In genomic region chr16:58511933-58512815, GRCh38 we compare ENCODE assay signal across 1 cellular context.
TF ChIP-seq lines count a peak whose summit lies in the region.

No MANE protein-coding gene starts in this region.

TF ChIP-seq in HEK293, 187 proteins besides CTCF, POLR2A, EP300 and RAD21 (continued from another document):
- TF ChIP-seq BCL6B (tag by site-specific recombination; IDR thresholded peaks at IDR 0.05) = no peak
- no peak for TF ChIP-seq HOXD13 (CRISPR knock-in tag; IDR thresholded peaks at IDR 0.05; ENCODE audit: borderline replicate concordance)
- TF ChIP-seq ZBTB6 (tag by site-specific recombination; IDR thresholded peaks at IDR 0.05) = no peak
- TF ChIP-seq REPIN1 (tag by site-specific recombination; IDR thresholded peaks at IDR 0.05; ENCODE audit: low read depth) = no peak
- peak; percentile 87 for TF ChIP-seq SCRT2 (tag by site-specific recombination; IDR thresholded peaks at IDR 0.05)
- peak; percentile 39; the same call in 1 of the 2 replicates for TF ChIP-seq ZBTB8A (tag by site-specific recombination; IDR thresholded peaks at IDR 0.05)
- no peak for TF ChIP-seq ZNF121 (tag by site-specific recombination; IDR thresholded peaks at IDR 0.05)
- no peak for TF ChIP-seq PRDM1 (tag by site-specific recombination; IDR thresholded peaks at IDR 0.05)
- TF ChIP-seq ZNF133 (tag by site-specific recombination; IDR thresholded peaks at IDR 0.05) = no peak
- TF ChIP-seq ZNF768 (tag by site-specific recombination; IDR thresholded peaks at IDR 0.05) = no peak
- no peak for TF ChIP-seq ZSCAN4 (tag by site-specific recombination; IDR thresholded peaks at IDR 0.05)
- no peak for TF ChIP-seq ZNF830 (tag by site-specific recombination; IDR thresholded peaks at IDR 0.05; ENCODE audit: low read depth)
- TF ChIP-seq ZNF280D (tag by site-specific recombination; IDR thresholded peaks at IDR 0.05) = no peak
- no peak for TF ChIP-seq ZNF473 (tag by site-specific recombination; IDR thresholded peaks at IDR 0.05)
- TF ChIP-seq ZNF335 (tag by site-specific recombination; conservative IDR thresholded peaks at IDR 0.05) = peak; percentile 19; the same call in 1 of the 2 replicates
- TF ChIP-seq ZBTB1 (tag by site-specific recombination; IDR thresholded peaks at IDR 0.05) = no peak
- TF ChIP-seq ZNF311 (tag by site-specific recombination; IDR thresholded peaks at IDR 0.05; ENCODE audit: borderline replicate concordance) = no peak
- no peak for TF ChIP-seq ZNF157 (tag by site-specific recombination; IDR thresholded peaks at IDR 0.05)
- TF ChIP-seq SALL2 (tag by site-specific recombination; IDR thresholded peaks at IDR 0.05; ENCODE audit: borderline replicate concordance) = no peak
- no peak for TF ChIP-seq ZNF843 (tag by site-specific recombination; IDR thresholded peaks at IDR 0.05)
- TF ChIP-seq ZNF2 (tag by site-specific recombination; IDR thresholded peaks at IDR 0.05) = peak; percentile 78; the same call in 1 of the 2 replicates
- TF ChIP-seq ZNF214 (tag by site-specific recombination; IDR thresholded peaks at IDR 0.05; ENCODE audit: borderline replicate concordance) = no peak
- TF ChIP-seq ZNF792 (tag by site-specific recombination; IDR thresholded peaks at IDR 0.05) = no peak
- TF ChIP-seq TRIM28 (IDR thresholded peaks at IDR 0.05; ENCODE audit: borderline replicate concordance, low read length) = no peak
- no peak for TF ChIP-seq ZNF341 (tag by site-specific recombination; IDR thresholded peaks at IDR 0.05; ENCODE audit: low read depth)
- TF ChIP-seq ZNF670 (tag by site-specific recombination; IDR thresholded peaks at IDR 0.05; ENCODE audit: low read depth) = no peak
- no peak for TF ChIP-seq ZNF366 (tag by site-specific recombination; conservative IDR thresholded peaks at IDR 0.05)
- TF ChIP-seq YY1 (tag by site-specific recombination; IDR thresholded peaks at IDR 0.05) = no peak
- no peak for TF ChIP-seq ZNF626 (tag by site-specific recombination; IDR thresholded peaks at IDR 0.05)
- no peak for TF ChIP-seq ZNF24 (tag by site-specific recombination; IDR thresholded peaks at IDR 0.05)
- no peak for TF ChIP-seq PRDM2 (tag by site-specific recombination; IDR thresholded peaks at IDR 0.05; ENCODE audit: borderline replicate concordance)
- TF ChIP-seq ZNF776 (tag by site-specific recombination; IDR thresholded peaks at IDR 0.05; ENCODE audit: borderline replicate concordance) = no peak
- peak; percentile 29 for TF ChIP-seq ZNF654 (tag by site-specific recombination; IDR thresholded peaks at IDR 0.05; ENCODE audit: low read depth)
- TF ChIP-seq ZNF169 (tag by site-specific recombination; IDR thresholded peaks at IDR 0.05) = no peak
- no peak for TF ChIP-seq ZNF239 (tag by site-specific recombination; IDR thresholded peaks at IDR 0.05)
- TF ChIP-seq ZFP37 (tag by site-specific recombination; IDR thresholded peaks at IDR 0.05) = no peak
